ENCODE assay signal across 1 cellular context in genomic region chr22:20495861-20496681, GRCh38.
TF ChIP-seq lines count a peak whose summit lies in the region.

No MANE protein-coding gene starts in this region.

TF ChIP-seq in K562, 482 proteins besides CTCF, POLR2A, EP300 and RAD21 (continued from another document and continues in another):
- TF ChIP-seq HDAC8 (tag; IDR thresholded peaks at IDR 0.05), result peak; percentile 73
- no peak for TF ChIP-seq VEZF1 (CRISPR knock-in tag; IDR thresholded peaks at IDR 0.05)
- TF ChIP-seq HINFP (tag; conservative IDR thresholded peaks at IDR 0.05; ENCODE audit: low read depth), result peak; percentile 98
- peak; percentile 100 for TF ChIP-seq ZNF512 (tag; IDR thresholded peaks at IDR 0.05)
- no peak for TF ChIP-seq E2F4 (CRISPR knock-in tag; IDR thresholded peaks at IDR 0.05; ENCODE audit: low read depth)
- TF ChIP-seq YBX1 (IDR thresholded peaks at IDR 0.05), result no peak
- no peak; the same call in 1 of the 2 replicates for TF ChIP-seq RBM34 (IDR thresholded peaks at IDR 0.05; ENCODE audit: borderline replicate concordance, insufficient read depth, low read length)
- peak; percentile 94 for TF ChIP-seq NR2F6 (CRISPR knock-in tag; IDR thresholded peaks at IDR 0.05)
- TF ChIP-seq POU5F1 (IDR thresholded peaks at IDR 0.05; ENCODE audit: borderline replicate concordance, low read depth, low read length, partially characterized antibody), result peak; percentile 75
- TF ChIP-seq ETV6 (IDR thresholded peaks at IDR 0.05; ENCODE audit: borderline replicate concordance in 1 of 2, low read depth in 2 of 2, low read length in 1 of 2), result 0 out of 4 replicates have a peak, but pooled peaks of 1 of the 2 experiments have one; percentile 48
- TF ChIP-seq ETV6 (CRISPR knock-in tag; IDR thresholded peaks at IDR 0.05; ENCODE audit: borderline replicate concordance), result no peak
- TF ChIP-seq E2F3 (CRISPR knock-in tag; IDR thresholded peaks at IDR 0.05), result peak; percentile 91
- no peak for TF ChIP-seq ZNF609 (CRISPR knock-in tag; IDR thresholded peaks at IDR 0.05; ENCODE audit: borderline replicate concordance)
- TF ChIP-seq PRMT5 (CRISPR knock-in tag; IDR thresholded peaks at IDR 0.05), result peak; percentile 79; the same call in 1 of the 2 replicates
- no peak for TF ChIP-seq THRA (IDR thresholded peaks at IDR 0.05)
- peak; percentile 75 for TF ChIP-seq GMEB1 (CRISPR knock-in tag; IDR thresholded peaks at IDR 0.05)
- peak; percentile 71; the same call in 1 of the 2 replicates for TF ChIP-seq ZFP30 (CRISPR knock-in tag; IDR thresholded peaks at IDR 0.05; ENCODE audit: borderline replicate concordance)
- no peak for TF ChIP-seq ZNF12 (CRISPR knock-in tag; IDR thresholded peaks at IDR 0.05)
- peak; percentile 70 for TF ChIP-seq HCFC1 (IDR thresholded peaks at IDR 0.05; ENCODE audit: low read depth, low read length)
- peak; percentile 100 for TF ChIP-seq XRCC5 (IDR thresholded peaks at IDR 0.05; ENCODE audit: low read depth, low read length)
- peak; percentile 96 for TF ChIP-seq HIVEP1 (CRISPR knock-in tag; IDR thresholded peaks at IDR 0.05)
- TF ChIP-seq RNF219 (CRISPR knock-in tag; IDR thresholded peaks at IDR 0.05), result peak; percentile 82; the same call in 1 of the 2 replicates
- TF ChIP-seq HNRNPL (IDR thresholded peaks at IDR 0.05; ENCODE audit: low read depth, low read length), result peak; percentile 21; the same call in 1 of the 2 replicates
- TF ChIP-seq SIRT6 (IDR thresholded peaks at IDR 0.05; ENCODE audit: low read depth, low read length), result no peak
- TF ChIP-seq CBX8 (IDR thresholded peaks at IDR 0.05; ENCODE audit: borderline replicate concordance, extremely low read depth, low read depth, low read length, poor library complexity, severe bottlenecking), result no peak
- peak; percentile 86 for TF ChIP-seq BHLHE40 (IDR thresholded peaks at IDR 0.05; ENCODE audit: low read length)
- TF ChIP-seq SNRNP70 (optimal IDR thresholded peaks at IDR 0.05; ENCODE audit: low read depth, low read length), result no peak
- no peak for TF ChIP-seq TCF3 (CRISPR knock-in tag; IDR thresholded peaks at IDR 0.05)
- peak; percentile 89; the same call in 1 of the 2 replicates for TF ChIP-seq TCF15 (CRISPR knock-in tag; IDR thresholded peaks at IDR 0.05)
- no peak for TF ChIP-seq PHF20 (IDR thresholded peaks at IDR 0.05; ENCODE audit: partially characterized antibody)
- TF ChIP-seq FOXK2 (conservative IDR thresholded peaks at IDR 0.05 in 1 of 2, IDR thresholded peaks at IDR 0.05 in 1 of 2; ENCODE audit: low read depth in 2 of 2), result no peak
- peak; percentile 74; the same call in 1 of the 2 replicates for TF ChIP-seq ZFPM2 (CRISPR knock-in tag; IDR thresholded peaks at IDR 0.05)
- TF ChIP-seq SMAD4 (CRISPR knock-in tag; conservative IDR thresholded peaks at IDR 0.05), result peak; percentile 95
- peak; percentile 89 for TF ChIP-seq SMAD3 (CRISPR knock-in tag; conservative IDR thresholded peaks at IDR 0.05)
- no peak for TF ChIP-seq HSF4 (CRISPR knock-in tag; IDR thresholded peaks at IDR 0.05; ENCODE audit: borderline replicate concordance)
- TF ChIP-seq TEAD4 (IDR thresholded peaks at IDR 0.05; ENCODE audit: low read length), result peak; percentile 71
- no peak for TF ChIP-seq TEAD4 (CRISPR knock-in tag; IDR thresholded peaks at IDR 0.05; ENCODE audit: borderline replicate concordance)
- no peak for TF ChIP-seq SUPT5H (IDR thresholded peaks at IDR 0.05)
- peak; percentile 93; the same call in 1 of the 2 replicates for TF ChIP-seq FOXO4 (CRISPR knock-in tag; IDR thresholded peaks at IDR 0.05)
- TF ChIP-seq SRF (CRISPR knock-in tag; IDR thresholded peaks at IDR 0.05), result peak; percentile 82 to 85; a peak in 2 of 4 replicates
- peak; percentile 66 for TF ChIP-seq CHD2 (IDR thresholded peaks at IDR 0.05; ENCODE audit: low read depth, low read length)
- peak; percentile 79; the same call in 1 of the 2 replicates for TF ChIP-seq HOXB6 (CRISPR knock-in tag; IDR thresholded peaks at IDR 0.05; ENCODE audit: borderline replicate concordance)
- peak; percentile 83; the same call in 1 of the 2 replicates for TF ChIP-seq ZNF174 (CRISPR knock-in tag; IDR thresholded peaks at IDR 0.05)
- peak; percentile 61; the same call in 1 of the 2 replicates for TF ChIP-seq NFIX (CRISPR knock-in tag; IDR thresholded peaks at IDR 0.05; ENCODE audit: low read depth)
- TF ChIP-seq ZNF699 (CRISPR knock-in tag; IDR thresholded peaks at IDR 0.05; ENCODE audit: insufficient replicate concordance), result no peak
- no peak for TF ChIP-seq DNMT1 (IDR thresholded peaks at IDR 0.05)
